Comparison of ENCODE assay signal across 2 cellular contexts in genomic region chr7:155764432-155764798, GRCh38.
TF ChIP-seq lines count a peak whose summit lies in the region.

No MANE protein-coding gene starts in this region.

TF ChIP-seq in HepG2, 621 proteins besides CTCF, POLR2A, EP300 and RAD21 (continued from another document):
- no peak for TF ChIP-seq TFE3 (CRISPR knock-in tag; IDR thresholded peaks at IDR 0.05)
- no peak for TF ChIP-seq ZNF263 (CRISPR knock-in tag; IDR thresholded peaks at IDR 0.05)
- no peak for TF ChIP-seq RARG (CRISPR knock-in tag; IDR thresholded peaks at IDR 0.05; ENCODE audit: low read depth)
- no peak for TF ChIP-seq POLR2AphosphoS2 (IDR thresholded peaks at IDR 0.05; ENCODE audit: low read depth, low read length)

TF ChIP-seq in SK-N-SH treated with all-trans-retinoic acid at 6 μM for 48 hours, 23 proteins besides CTCF, POLR2A, EP300 and RAD21 (continued from another document):
- TF ChIP-seq PATZ1 (CRISPR knock-in tag; IDR thresholded peaks at IDR 0.05; ENCODE audit: borderline replicate concordance) (no peak), ZC3H10 (CRISPR knock-in tag; IDR thresholded peaks at IDR 0.05) (no peak), CREB5 (CRISPR knock-in tag; IDR thresholded peaks at IDR 0.05; ENCODE audit: low read depth) (no peak), TOX (CRISPR knock-in tag; IDR thresholded peaks at IDR 0.05; ENCODE audit: borderline replicate concordance) (no peak), ZFP3 (CRISPR knock-in tag; IDR thresholded peaks at IDR 0.05) (no peak)
